8 cellular contexts compared by ENCODE assay signal in genomic region chr3:7001370-7001769, GRCh38.
"Had no signal": no experiment of that assay in that cellular context is flagged by ENCODE, and none has a peak within 500 bp of the region (broad histone marks: within the 10 kb centered on the region; RNA-seq: fewer than 3 reads in every experiment).

No MANE protein-coding gene starts in this region.

- DNase-seq: GDM1, GF-D8 had no signal

- ATAC-seq: GM12878 had no signal

- H3K4me3 ChIP-seq: GM12878 had no signal

- FAIRE-seq: G401.6, GM12878, GM12891, GM12892, GM18507, GM19239 had no signal
